Comparison of ENCODE assay signal across 14 cellular contexts in genomic region chr5:124061663-124062062, GRCh38.
A peak's percentile ranks its signal among the peaks of the same experiment; 100 is the strongest.
DNase-seq lines count a peak whose midpoint lies in the region; TF ChIP-seq lines count a peak whose summit lies in the region.
"Had no signal": no experiment of that assay in that cellular context is flagged by ENCODE, and none has a peak within 500 bp of the region (broad histone marks: within the 10 kb centered on the region; RNA-seq: fewer than 3 reads in every experiment).

No MANE protein-coding gene starts in this region.

- H2AFZ ChIP-seq in trophoblast cell (ENCODE audit: insufficient read depth, low read length, poor library complexity): no peak overlapping the region

- H3K23ac ChIP-seq in trophoblast cell (ENCODE audit: low read length): no peak overlapping the region

- no peak for TF ChIP-seq POLR2A in esophagus squamous epithelium (IDR thresholded peaks at IDR 0.05)

- no peaks in the 10 kb centered on the region for H3K9me3 Mint-ChIP-seq in activated T-cell treated with anti-CD3 and anti-CD28 coated beads, Interleukin-2, amount 50 U/mL, for 24 hours
- H3K9me3 Mint-ChIP-seq: activated T-helper 2 cell treated with anti-CD3 and anti-CD28 coated beads, Interferon-gamma antibody, Interleukin-2, Interleukin-4, amounts not matched to agents 10 μg/mL and 5 μg/mL and 100 μg/mL, durations not matched to agents 14 hours and 24 hours and 36 hours had no signal

- H2AK5ac ChIP-seq in trophoblast cell (ENCODE audit: low read length): no peak overlapping the region

- TF ChIP-seq CTCF in esophagus squamous epithelium (IDR thresholded peaks at IDR 0.05): no peak

- no peaks in the 10 kb centered on the region for H3K27me3 ChIP-seq in trophoblast cell (ENCODE audit: insufficient read depth, low read length)
- H3K27me3 ChIP-seq in esophagus squamous epithelium: no peaks in the 10 kb centered on the region

- H3K18ac ChIP-seq in trophoblast cell (ENCODE audit: low read length): no peak overlapping the region

- no peak overlapping the region for H3K4me2 ChIP-seq in trophoblast cell (ENCODE audit: low read length)

- no peak overlapping the region for H3K9ac ChIP-seq in trophoblast cell (ENCODE audit: low read length)

- H3K4me1 ChIP-seq in trophoblast cell (ENCODE audit: control insufficient read depth in 1 of 2, insufficient read depth in 2 of 2, low read length in 2 of 2): no peaks in the 10 kb centered on the region
- H3K4me1 ChIP-seq in esophagus squamous epithelium: peaks cover 0 to 57% (median 16%) of the 10 kb centered on the region in 3 donors

- intact Hi-C loops in esophagus squamous epithelium (cut with DNase I): no loop called here

- no peaks in the 10 kb centered on the region for H3K79me2 ChIP-seq in trophoblast cell (ENCODE audit: control insufficient read depth, insufficient read depth, low read length, poor library complexity)

- H3K4me1 Mint-ChIP-seq in activated T-cell treated with anti-CD3 and anti-CD28 coated beads, Interleukin-2, amount 50 U/mL, for 24 hours (ENCODE audit: low read depth): no peaks in the 10 kb centered on the region
- H3K4me1 Mint-ChIP-seq: WTC11 had no signal

- no peak overlapping the region for H4K8ac ChIP-seq in trophoblast cell (ENCODE audit: low read depth, low read length)

- no peak overlapping the region for H4K12ac ChIP-seq in trophoblast cell (ENCODE audit: low read depth, low read length)

- H2BK12ac ChIP-seq in trophoblast cell (ENCODE audit: low read length): no peak overlapping the region

- no peak overlapping the region for H3K27ac ChIP-seq in trophoblast cell (ENCODE audit: low read depth, low read length)
- no peak overlapping the region for H3K27ac ChIP-seq in esophagus squamous epithelium

- H3K4me3 Mint-ChIP-seq in activated T-cell treated with anti-CD3 and anti-CD28 coated beads, Interleukin-2, amount 50 U/mL, for 24 hours: no peak overlapping the region
- H3K4me3 Mint-ChIP-seq: WTC11 had no signal

- H3K27me3 Mint-ChIP-seq in activated T-cell treated with anti-CD3 and anti-CD28 coated beads, Interleukin-2, amount 50 U/mL, for 24 hours: no peaks in the 10 kb centered on the region

- no peak overlapping the region for H3K14ac ChIP-seq in trophoblast cell (ENCODE audit: low read length)

- H3K9me3 ChIP-seq in trophoblast cell (ENCODE audit: insufficient read depth, low read depth, low read length): no peaks in the 10 kb centered on the region
- no peaks in the 10 kb centered on the region for H3K9me3 ChIP-seq in esophagus squamous epithelium

- H2BK120ac ChIP-seq in trophoblast cell (ENCODE audit: insufficient read depth, low read length, poor library complexity): no peak overlapping the region

- H3K79me1 ChIP-seq in trophoblast cell (ENCODE audit: low read length): no peaks in the 10 kb centered on the region

- DNase-seq in AG08395 (ENCODE audit: low spot score): peak; percentile 12
- DNase-seq in NCI-H1092 treated with DMSO at 0.1 percent for 48 hours (lab: John Stamatoyannopoulos, UW): peak; percentile 97
- peak; percentile 74 to 83 for DNase-seq in SHP77 (lab: John Stamatoyannopoulos, UW)
- DNase-seq in iris pigment epithelial cell (ENCODE audit: low read depth): peak; percentile 45
- DNase-seq in activated T-cell treated with anti-CD3 and anti-CD28 coated beads, Interleukin-2, amount 50 U/mL, for 24 hours: no peak
- DNase-seq in trophoblast cell: no peak
- no peak for DNase-seq in stimulated activated CD4-positive, alpha-beta T cell treated with anti-CD3 and anti-CD28 coated beads, Interleukin-2, amount 100 ng/mL, for 48 hours
- DNase-seq in esophagus squamous epithelium (lab: John Stamatoyannopoulos, UW): no peak
- DNase-seq: cortex of kidney, mesendoderm, MV-4-11, retina had no signal

- no peaks in the 10 kb centered on the region for H3K36me3 Mint-ChIP-seq in activated T-cell treated with anti-CD3 and anti-CD28 coated beads, Interleukin-2, amount 50 U/mL, for 24 hours (ENCODE audit: low read depth)

- no peak overlapping the region for H3K4ac ChIP-seq in trophoblast cell (ENCODE audit: low read depth, low read length)

- H2BK5ac ChIP-seq in trophoblast cell (ENCODE audit: low read depth, low read length, poor library complexity): no peak overlapping the region

- H3K27ac Mint-ChIP-seq in activated T-cell treated with anti-CD3 and anti-CD28 coated beads, Interleukin-2, amount 50 U/mL, for 24 hours: no peak overlapping the region
- H3K27ac Mint-ChIP-seq: activated T-helper 2 cell treated with anti-CD3 and anti-CD28 coated beads, Interferon-gamma antibody, Interleukin-2, Interleukin-4, amounts not matched to agents 10 μg/mL and 5 μg/mL and 100 μg/mL, durations not matched to agents 14 hours and 24 hours and 36 hours; WTC11 had no signal

- H3K36me3 ChIP-seq in trophoblast cell (ENCODE audit: control insufficient read depth in 1 of 2, insufficient read depth in 2 of 2, low read length in 2 of 2) (no peaks in the 10 kb centered on the region), esophagus squamous epithelium (no peaks in the 10 kb centered on the region)

- H3K4me3 ChIP-seq in trophoblast cell (ENCODE audit: low read depth, low read length) (no peak overlapping the region), esophagus squamous epithelium (no peak overlapping the region)

- H4K91ac ChIP-seq in trophoblast cell (ENCODE audit: low read depth, low read length): no peak overlapping the region

- no CpG with 5 or more reads among the region's 1 CpG for WGBS in trophoblast cell (ENCODE audit: extremely low coverage, insufficient coverage, insufficient read length)
- WGBS in esophagus squamous epithelium, 2 donors: 18 to 59% methylated on average over 1 of the region's 1 CpG

Comparison
In these comparisons a context has a peak if more than half of its experiments do, and no peak if none do; other contexts are left out.
1. DNase-seq: peak in AG08395 (single experiment), NCI-H1092 treated with DMSO at 0.1 percent for 48 hours (single experiment), SHP77 (2 of 2) and iris pigment epithelial cell (single experiment); none in activated T-cell treated with anti-CD3 and anti-CD28 coated beads, Interleukin-2, amount 50 U/mL, for 24 hours (single experiment), trophoblast cell (0 of 2), stimulated activated CD4-positive, alpha-beta T cell treated with anti-CD3 and anti-CD28 coated beads, Interleukin-2, amount 100 ng/mL, for 48 hours (0 of 2) and esophagus squamous epithelium (single experiment).